1 cellular context compared by ENCODE assay signal in genomic region chr5:139156814-139157213, GRCh38.
TF ChIP-seq lines count a peak whose summit lies in the region.

No MANE protein-coding gene starts in this region.

TF ChIP-seq in K562, 482 proteins besides CTCF, POLR2A, EP300 and RAD21:
- TF ChIP-seq SRSF9 (IDR thresholded peaks at IDR 0.05; ENCODE audit: borderline replicate concordance, low read depth, low read length) (no peak), POLR2AphosphoS5 (IDR thresholded peaks at IDR 0.05; ENCODE audit: control insufficient read depth, insufficient read depth, low read depth, low read length) (no peak)
